18 cellular contexts compared by ENCODE assay signal in genomic region chr1:92367496-92367895, GRCh38.
A peak's percentile ranks its signal among the peaks of the same experiment; 100 is the strongest.
DNase-seq lines count a peak whose midpoint lies in the region; ATAC-seq lines count a peak whose summit lies in the region.
"Had no signal": no experiment of that assay in that cellular context is flagged by ENCODE, and none has a peak within 500 bp of the region (broad histone marks: within the 10 kb centered on the region; RNA-seq: fewer than 3 reads in every experiment).

No MANE protein-coding gene starts in this region.

- no peaks in the 10 kb centered on the region for H3K9me3 ChIP-seq in CD4-positive, CD25-positive, alpha-beta regulatory T cell (ENCODE audit: control insufficient read depth in 2 of 2, low read length in 2 of 2)
- H3K9me3 ChIP-seq: heart right ventricle, upper lobe of right lung had no signal

- peak; percentile 67 to 72 for ATAC-seq in CD4-positive, CD25-positive, alpha-beta regulatory T cell (ENCODE audit: low read depth in 2 of 2)
- ATAC-seq in GM18868 (IDR thresholded peaks at IDR 0.05; ENCODE audit: unreplicated experiment) (peak; percentile 70), HG03103 (IDR thresholded peaks at IDR 0.05; ENCODE audit: low read depth, unreplicated experiment) (peak; percentile 63)
- peak; percentile 54 for ATAC-seq in activated T-helper 17 cell treated with anti-CD3 and anti-CD28 coated beads, Interleukin-2, amount 50 U/mL, for 72 hours (replicated peaks)
- ATAC-seq: heart right ventricle, left cardiac atrium, upper lobe of right lung had no signal

- H3K4me3 Mint-ChIP-seq in CD4-positive, CD25-positive, alpha-beta regulatory T cell = peak overlapping the region in 2 of 4 donors; percentile 1 to 18
- peak overlapping the region; percentile 35 for H3K4me3 Mint-ChIP-seq in activated T-helper 17 cell treated with anti-CD3 and anti-CD28 coated beads, Interleukin-2, amount 50 U/mL, for 72 hours

- H3K4me1 ChIP-seq in CD4-positive, CD25-positive, alpha-beta regulatory T cell (ENCODE audit: control insufficient read depth, insufficient read depth, low read length, poor library complexity, severe bottlenecking) = peaks cover 20% of the 10 kb centered on the region
- H3K4me1 ChIP-seq: upper lobe of right lung had no signal

- peaks cover 4% of the 10 kb centered on the region for H3K36me3 ChIP-seq in CD4-positive, CD25-positive, alpha-beta regulatory T cell (ENCODE audit: control insufficient read depth, insufficient read depth, low read length)

- peak overlapping the region; percentile 1 to 67 (median 45) for H3K27ac Mint-ChIP-seq in CD4-positive, CD25-positive, alpha-beta regulatory T cell
- no peak overlapping the region for H3K27ac Mint-ChIP-seq in activated T-helper 17 cell treated with anti-CD3 and anti-CD28 coated beads, Interleukin-2, amount 50 U/mL, for 72 hours

- peak in 2 of 3 donors; percentile 14 to 65 for DNase-seq in CD4-positive, CD25-positive, alpha-beta regulatory T cell
- DNase-seq in GF-D8 (lab: John Stamatoyannopoulos, UW) (no peak), AG08395 (ENCODE audit: low spot score) (no peak), NCI-H187 (lab: John Stamatoyannopoulos, UW) (no peak), DMS79 (lab: John Stamatoyannopoulos, UW) (no peak)
- DNase-seq: amniotic stem cell; heart right ventricle; Karpas-422; left cardiac atrium; NCI-H2029 treated with DMSO at 0.1 percent for 48 hours; NCI-H774; stimulated activated CD4-positive, alpha-beta T cell treated with anti-CD3 and anti-CD28 coated beads, Interleukin-1b, Interleukin-23, amount 100 ng/mL, for 48 hours; T1000; upper lobe of right lung had no signal

- H3K27me3 Mint-ChIP-seq in CD4-positive, CD25-positive, alpha-beta regulatory T cell = no peaks in the 10 kb centered on the region
- H3K27me3 Mint-ChIP-seq in activated T-helper 17 cell treated with anti-CD3 and anti-CD28 coated beads, Interleukin-2, amount 50 U/mL, for 72 hours = no peaks in the 10 kb centered on the region

- H3K9me3 Mint-ChIP-seq in CD4-positive, CD25-positive, alpha-beta regulatory T cell = no peaks in the 10 kb centered on the region
- no peaks in the 10 kb centered on the region for H3K9me3 Mint-ChIP-seq in activated T-helper 17 cell treated with anti-CD3 and anti-CD28 coated beads, Interleukin-2, amount 50 U/mL, for 72 hours

- H3K36me3 Mint-ChIP-seq in CD4-positive, CD25-positive, alpha-beta regulatory T cell = peaks cover 29% of the 10 kb centered on the region
- H3K36me3 Mint-ChIP-seq in activated T-helper 17 cell treated with anti-CD3 and anti-CD28 coated beads, Interleukin-2, amount 50 U/mL, for 72 hours (ENCODE audit: low read depth) = peaks cover 40% of the 10 kb centered on the region

- peak overlapping the region; percentile 27 for H3K4me3 ChIP-seq in CD4-positive, CD25-positive, alpha-beta regulatory T cell (ENCODE audit: low read depth, low read length)
- H3K4me3 ChIP-seq: heart right ventricle, upper lobe of right lung had no signal

- H3K4me1 Mint-ChIP-seq in CD4-positive, CD25-positive, alpha-beta regulatory T cell = peaks cover 36 to 54% (median 44%) of the 10 kb centered on the region in 4 donors
- H3K4me1 Mint-ChIP-seq in activated T-helper 17 cell treated with anti-CD3 and anti-CD28 coated beads, Interleukin-2, amount 50 U/mL, for 72 hours = peaks cover 27% of the 10 kb centered on the region

- no peak overlapping the region for H3K27ac ChIP-seq in CD4-positive, CD25-positive, alpha-beta regulatory T cell (ENCODE audit: insufficient read depth, low read length, poor library complexity, severe bottlenecking)
- H3K27ac ChIP-seq: epithelial cell of prostate, heart right ventricle, upper lobe of right lung had no signal

- H3K27me3 ChIP-seq in CD4-positive, CD25-positive, alpha-beta regulatory T cell (ENCODE audit: control insufficient read depth, insufficient read depth, low read length) = no peaks in the 10 kb centered on the region
- H3K27me3 ChIP-seq: heart right ventricle, upper lobe of right lung had no signal

Comparison
In these comparisons a context has a peak if more than half of its experiments do, and no peak if none do; other contexts are left out.
1. DNase-seq: peak in CD4-positive, CD25-positive, alpha-beta regulatory T cell (2 of 3); none in GF-D8 (single experiment), AG08395 (single experiment), NCI-H187 (0 of 2) and DMS79 (single experiment).
2. Peak in every context shown above with its lines, with median percentiles within 50 percentile points of each other: ATAC-seq.